1 cellular context compared by ENCODE assay signal in genomic region chr20:51760905-51761544, GRCh38.
TF ChIP-seq lines count a peak whose summit lies in the region.

No MANE protein-coding gene starts in this region.

TF ChIP-seq in HepG2, 621 proteins besides CTCF, POLR2A, EP300 and RAD21 (continued from another document and continues in another):
- no peak for TF ChIP-seq ZNF773 (CRISPR knock-in tag; IDR thresholded peaks at IDR 0.05; ENCODE audit: borderline replicate concordance)
- no peak for TF ChIP-seq EEA1 (CRISPR knock-in tag; IDR thresholded peaks at IDR 0.05; ENCODE audit: borderline replicate concordance)
- TF ChIP-seq ZNF354B (CRISPR knock-in tag; IDR thresholded peaks at IDR 0.05), result no peak
- TF ChIP-seq KLF11 (CRISPR knock-in tag; IDR thresholded peaks at IDR 0.05), result no peak
- peak; percentile 78; the same call in 1 of the 2 replicates for TF ChIP-seq THRA (CRISPR knock-in tag; IDR thresholded peaks at IDR 0.05; ENCODE audit: borderline replicate concordance)
- TF ChIP-seq, protein P1, sequence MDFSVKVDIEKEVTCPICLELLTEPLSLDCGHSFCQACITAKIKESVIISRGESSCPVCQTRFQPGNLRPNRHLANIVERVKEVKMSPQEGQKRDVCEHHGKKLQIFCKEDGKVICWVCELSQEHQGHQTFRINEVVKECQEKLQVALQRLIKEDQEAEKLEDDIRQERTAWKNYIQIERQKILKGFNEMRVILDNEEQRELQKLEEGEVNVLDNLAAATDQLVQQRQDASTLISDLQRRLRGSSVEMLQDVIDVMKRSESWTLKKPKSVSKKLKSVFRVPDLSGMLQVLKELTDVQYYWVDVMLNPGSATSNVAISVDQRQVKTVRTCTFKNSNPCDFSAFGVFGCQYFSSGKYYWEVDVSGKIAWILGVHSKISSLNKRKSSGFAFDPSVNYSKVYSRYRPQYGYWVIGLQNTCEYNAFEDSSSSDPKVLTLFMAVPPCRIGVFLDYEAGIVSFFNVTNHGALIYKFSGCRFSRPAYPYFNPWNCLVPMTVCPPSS (IDR thresholded peaks at IDR 0.05), result no peak
- no peak for TF ChIP-seq ZNF737 (CRISPR knock-in tag; IDR thresholded peaks at IDR 0.05; ENCODE audit: borderline replicate concordance)
- no peak for TF ChIP-seq PRDM15 (CRISPR knock-in tag; IDR thresholded peaks at IDR 0.05)
- peak; percentile 39 for TF ChIP-seq KDM6A (CRISPR knock-in tag; IDR thresholded peaks at IDR 0.05; ENCODE audit: low read depth)
- no peak for TF ChIP-seq ZNF607 (CRISPR knock-in tag; IDR thresholded peaks at IDR 0.05; ENCODE audit: borderline replicate concordance)
- TF ChIP-seq ZNF20 (CRISPR knock-in tag; IDR thresholded peaks at IDR 0.05), result no peak
- TF ChIP-seq NBN (conservative IDR thresholded peaks at IDR 0.05), result no peak
- TF ChIP-seq ZNF160 (CRISPR knock-in tag; IDR thresholded peaks at IDR 0.05), result no peak
- TF ChIP-seq ZBTB7B (CRISPR knock-in tag; IDR thresholded peaks at IDR 0.05), result peak; percentile 79
- no peak for TF ChIP-seq NR3C1 (CRISPR knock-in tag; IDR thresholded peaks at IDR 0.05)
- no peak for TF ChIP-seq ZNF570 (CRISPR knock-in tag; IDR thresholded peaks at IDR 0.05; ENCODE audit: borderline replicate concordance)
- TF ChIP-seq, protein P2, sequence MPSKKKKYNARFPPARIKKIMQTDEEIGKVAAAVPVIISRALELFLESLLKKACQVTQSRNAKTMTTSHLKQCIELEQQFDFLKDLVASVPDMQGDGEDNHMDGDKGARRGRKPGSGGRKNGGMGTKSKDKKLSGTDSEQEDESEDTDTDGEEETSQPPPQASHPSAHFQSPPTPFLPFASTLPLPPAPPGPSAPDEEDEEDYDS (CRISPR knock-in tag; IDR thresholded peaks at IDR 0.05), result peak; percentile 48; the same call in 1 of the 2 replicates
- TF ChIP-seq SCMH1 (CRISPR knock-in tag; IDR thresholded peaks at IDR 0.05; ENCODE audit: borderline replicate concordance), result no peak
- TF ChIP-seq ZFP82 (CRISPR knock-in tag; IDR thresholded peaks at IDR 0.05; ENCODE audit: borderline replicate concordance), result no peak
- no peak for TF ChIP-seq ZNF296 (CRISPR knock-in tag; conservative IDR thresholded peaks at IDR 0.05)
- TF ChIP-seq, protein P3, sequence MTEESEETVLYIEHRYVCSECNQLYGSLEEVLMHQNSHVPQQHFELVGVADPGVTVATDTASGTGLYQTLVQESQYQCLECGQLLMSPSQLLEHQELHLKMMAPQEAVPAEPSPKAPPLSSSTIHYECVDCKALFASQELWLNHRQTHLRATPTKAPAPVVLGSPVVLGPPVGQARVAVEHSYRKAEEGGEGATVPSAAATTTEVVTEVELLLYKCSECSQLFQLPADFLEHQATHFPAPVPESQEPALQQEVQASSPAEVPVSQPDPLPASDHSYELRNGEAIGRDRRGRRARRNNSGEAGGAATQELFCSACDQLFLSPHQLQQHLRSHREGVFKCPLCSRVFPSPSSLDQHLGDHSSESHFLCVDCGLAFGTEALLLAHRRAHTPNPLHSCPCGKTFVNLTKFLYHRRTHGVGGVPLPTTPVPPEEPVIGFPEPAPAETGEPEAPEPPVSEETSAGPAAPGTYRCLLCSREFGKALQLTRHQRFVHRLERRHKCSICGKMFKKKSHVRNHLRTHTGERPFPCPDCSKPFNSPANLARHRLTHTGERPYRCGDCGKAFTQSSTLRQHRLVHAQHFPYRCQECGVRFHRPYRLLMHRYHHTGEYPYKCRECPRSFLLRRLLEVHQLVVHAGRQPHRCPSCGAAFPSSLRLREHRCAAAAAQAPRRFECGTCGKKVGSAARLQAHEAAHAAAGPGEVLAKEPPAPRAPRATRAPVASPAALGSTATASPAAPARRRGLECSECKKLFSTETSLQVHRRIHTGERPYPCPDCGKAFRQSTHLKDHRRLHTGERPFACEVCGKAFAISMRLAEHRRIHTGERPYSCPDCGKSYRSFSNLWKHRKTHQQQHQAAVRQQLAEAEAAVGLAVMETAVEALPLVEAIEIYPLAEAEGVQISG (CRISPR knock-in tag; IDR thresholded peaks at IDR 0.05), result peak; percentile 22; the same call in 1 of the 2 replicates
- no peak for TF ChIP-seq ZNF720 (CRISPR knock-in tag; IDR thresholded peaks at IDR 0.05)
- TF ChIP-seq HDAC2 (CRISPR knock-in tag; IDR thresholded peaks at IDR 0.05), result no peak
- TF ChIP-seq, protein P4, sequence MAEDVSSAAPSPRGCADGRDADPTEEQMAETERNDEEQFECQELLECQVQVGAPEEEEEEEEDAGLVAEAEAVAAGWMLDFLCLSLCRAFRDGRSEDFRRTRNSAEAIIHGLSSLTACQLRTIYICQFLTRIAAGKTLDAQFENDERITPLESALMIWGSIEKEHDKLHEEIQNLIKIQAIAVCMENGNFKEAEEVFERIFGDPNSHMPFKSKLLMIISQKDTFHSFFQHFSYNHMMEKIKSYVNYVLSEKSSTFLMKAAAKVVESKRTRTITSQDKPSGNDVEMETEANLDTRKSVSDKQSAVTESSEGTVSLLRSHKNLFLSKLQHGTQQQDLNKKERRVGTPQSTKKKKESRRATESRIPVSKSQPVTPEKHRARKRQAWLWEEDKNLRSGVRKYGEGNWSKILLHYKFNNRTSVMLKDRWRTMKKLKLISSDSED (CRISPR knock-in tag; IDR thresholded peaks at IDR 0.05), result no peak
- TF ChIP-seq ZBTB10 (CRISPR knock-in tag; IDR thresholded peaks at IDR 0.05; ENCODE audit: borderline replicate concordance), result no peak
- no peak for TF ChIP-seq JUND (CRISPR knock-in tag; IDR thresholded peaks at IDR 0.05)
- TF ChIP-seq RELA (CRISPR knock-in tag; IDR thresholded peaks at IDR 0.05), result peak; percentile 78; the same call in 1 of the 2 replicates
- no peak for TF ChIP-seq ZNF549 (CRISPR knock-in tag; IDR thresholded peaks at IDR 0.05)
- peak; percentile 28; the same call in 1 of the 2 replicates for TF ChIP-seq THAP11 (CRISPR knock-in tag; IDR thresholded peaks at IDR 0.05)
- TF ChIP-seq, protein P5, sequence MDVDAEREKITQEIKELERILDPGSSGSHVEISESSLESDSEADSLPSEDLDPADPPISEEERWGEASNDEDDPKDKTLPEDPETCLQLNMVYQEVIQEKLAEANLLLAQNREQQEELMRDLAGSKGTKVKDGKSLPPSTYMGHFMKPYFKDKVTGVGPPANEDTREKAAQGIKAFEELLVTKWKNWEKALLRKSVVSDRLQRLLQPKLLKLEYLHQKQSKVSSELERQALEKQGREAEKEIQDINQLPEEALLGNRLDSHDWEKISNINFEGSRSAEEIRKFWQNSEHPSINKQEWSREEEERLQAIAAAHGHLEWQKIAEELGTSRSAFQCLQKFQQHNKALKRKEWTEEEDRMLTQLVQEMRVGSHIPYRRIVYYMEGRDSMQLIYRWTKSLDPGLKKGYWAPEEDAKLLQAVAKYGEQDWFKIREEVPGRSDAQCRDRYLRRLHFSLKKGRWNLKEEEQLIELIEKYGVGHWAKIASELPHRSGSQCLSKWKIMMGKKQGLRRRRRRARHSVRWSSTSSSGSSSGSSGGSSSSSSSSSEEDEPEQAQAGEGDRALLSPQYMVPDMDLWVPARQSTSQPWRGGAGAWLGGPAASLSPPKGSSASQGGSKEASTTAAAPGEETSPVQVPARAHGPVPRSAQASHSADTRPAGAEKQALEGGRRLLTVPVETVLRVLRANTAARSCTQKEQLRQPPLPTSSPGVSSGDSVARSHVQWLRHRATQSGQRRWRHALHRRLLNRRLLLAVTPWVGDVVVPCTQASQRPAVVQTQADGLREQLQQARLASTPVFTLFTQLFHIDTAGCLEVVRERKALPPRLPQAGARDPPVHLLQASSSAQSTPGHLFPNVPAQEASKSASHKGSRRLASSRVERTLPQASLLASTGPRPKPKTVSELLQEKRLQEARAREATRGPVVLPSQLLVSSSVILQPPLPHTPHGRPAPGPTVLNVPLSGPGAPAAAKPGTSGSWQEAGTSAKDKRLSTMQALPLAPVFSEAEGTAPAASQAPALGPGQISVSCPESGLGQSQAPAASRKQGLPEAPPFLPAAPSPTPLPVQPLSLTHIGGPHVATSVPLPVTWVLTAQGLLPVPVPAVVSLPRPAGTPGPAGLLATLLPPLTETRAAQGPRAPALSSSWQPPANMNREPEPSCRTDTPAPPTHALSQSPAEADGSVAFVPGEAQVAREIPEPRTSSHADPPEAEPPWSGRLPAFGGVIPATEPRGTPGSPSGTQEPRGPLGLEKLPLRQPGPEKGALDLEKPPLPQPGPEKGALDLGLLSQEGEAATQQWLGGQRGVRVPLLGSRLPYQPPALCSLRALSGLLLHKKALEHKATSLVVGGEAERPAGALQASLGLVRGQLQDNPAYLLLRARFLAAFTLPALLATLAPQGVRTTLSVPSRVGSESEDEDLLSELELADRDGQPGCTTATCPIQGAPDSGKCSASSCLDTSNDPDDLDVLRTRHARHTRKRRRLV (CRISPR knock-in tag; IDR thresholded peaks at IDR 0.05), result no peak
- TF ChIP-seq PAX8 (CRISPR knock-in tag; IDR thresholded peaks at IDR 0.05; ENCODE audit: borderline replicate concordance), result no peak
- no peak for TF ChIP-seq SMAD9 (CRISPR knock-in tag; IDR thresholded peaks at IDR 0.05)
- no peak for TF ChIP-seq SMAD1 (CRISPR knock-in tag; IDR thresholded peaks at IDR 0.05; ENCODE audit: borderline replicate concordance, low read depth)
- no peak for TF ChIP-seq CHD2 (IDR thresholded peaks at IDR 0.05; ENCODE audit: low read depth, low read length)
- no peak for TF ChIP-seq FOXM1 (CRISPR knock-in tag; IDR thresholded peaks at IDR 0.05)
- no peak for TF ChIP-seq ZNF513 (CRISPR knock-in tag; conservative IDR thresholded peaks at IDR 0.05)
- no peak for TF ChIP-seq CREB3 (CRISPR knock-in tag; IDR thresholded peaks at IDR 0.05)
- no peak for TF ChIP-seq ATM (IDR thresholded peaks at IDR 0.05; ENCODE audit: borderline replicate concordance)
